ENCODE assay signal across 8 cellular contexts in genomic region chr2:3557588-3558204, GRCh38. TPM values are rescaled to one million over a fixed set of nuclear protein-coding genes. Genes with fewer than 3 reads are reported as not detected.
DNase-seq lines count a peak whose midpoint lies in the region; ATAC-seq and TF ChIP-seq lines count a peak whose summit lies in the region.

No MANE protein-coding gene starts in this region.

- dilution Hi-C loops in IMR-90 (cut with HindIII; ENCODE audit: low sequenced_read_pairs, unreplicated experiment), result no loop called here

- ATAC-seq in GM21576 (IDR thresholded peaks at IDR 0.05; ENCODE audit: unreplicated experiment) (peak; percentile 15), IMR-90 (ENCODE audit: low read depth) (peak; percentile 40)

- H3K56ac ChIP-seq in IMR-90 (ENCODE audit: extremely low read depth, insufficient read depth, low read length), result peak overlapping the region; percentile 89

- H3K4ac ChIP-seq in IMR-90 (ENCODE audit: low read depth, low read length), result peak overlapping the region; percentile 84

- no peak overlapping the region for H3K18ac ChIP-seq in IMR-90 (ENCODE audit: low read depth, low read length)

- peak overlapping the region; percentile 96 for H2AK9ac ChIP-seq in IMR-90 (replicated peaks; ENCODE audit: low read depth, low read length, poor library complexity)

- peaks cover 82% of the 10 kb centered on the region for H3K36me3 ChIP-seq in DOHH2 (ENCODE audit: control insufficient read depth, low read length)
- peaks cover 19% of the 10 kb centered on the region for H3K36me3 ChIP-seq in IMR-90 (ENCODE audit: control insufficient read depth, insufficient read depth, low read length)

- H3K27me3 ChIP-seq in DOHH2 (ENCODE audit: control insufficient read depth, low read length) (no peaks in the 10 kb centered on the region), IMR-90 (ENCODE audit: control insufficient read depth, insufficient read depth, low read length) (no peaks in the 10 kb centered on the region), mononuclear cell (ENCODE audit: insufficient read depth, low read length) (no peaks in the 10 kb centered on the region)

- no peak overlapping the region for H2BK20ac ChIP-seq in IMR-90 (ENCODE audit: low read depth, low read length)

- CTCF ChIA-PET in IMR-90 (lab: Yijun Ruan, JAX), result no interaction called here

- no peaks in the 10 kb centered on the region for H3K9me2 ChIP-seq in DOHH2 (replicated peaks; ENCODE audit: control insufficient read depth, low read length)

- no peak overlapping the region for H2BK120ac ChIP-seq in IMR-90 (ENCODE audit: low read depth, low read length)

- TF ChIP-seq CTCF in DOHH2 (IDR thresholded peaks at IDR 0.05; ENCODE audit: low read depth, low read length, poor library complexity, severe bottlenecking), result no peak
- TF ChIP-seq CTCF in IMR-90 (conservative IDR thresholded peaks at IDR 0.05; ENCODE audit: low read depth, low read length), result no peak
- no peak for TF ChIP-seq CTCF in cardiac fibroblast (IDR thresholded peaks at IDR 0.05; ENCODE audit: low read depth, low read length)

- H3K27ac ChIP-seq in DOHH2 (ENCODE audit: low read depth, low read length) (peak overlapping the region; percentile 92), IMR-90 (ENCODE audit: insufficient read depth, low read length) (peak overlapping the region; percentile 76)

- H3F3A ChIP-seq in DOHH2 (ENCODE audit: control insufficient read depth, insufficient read depth), result peaks cover 16% of the 10 kb centered on the region

- H3K9me3 ChIP-seq in DOHH2 (ENCODE audit: control insufficient read depth, insufficient read depth, low read length) (no peaks in the 10 kb centered on the region), IMR-90 (ENCODE audit: control insufficient read depth, insufficient read depth, low read length) (no peaks in the 10 kb centered on the region), mononuclear cell (ENCODE audit: low read depth, low read length) (no peaks in the 10 kb centered on the region)

- TSS peak; percentile 70 for BruUV-seq in IMR-90 (replicated peaks; lab: Mats Ljungman, UMichigan)

- H2BK5ac ChIP-seq in IMR-90 (ENCODE audit: low read depth, low read length, poor library complexity, severe bottlenecking), result peak overlapping the region; percentile 61

- H3K4me2 ChIP-seq in DOHH2 (ENCODE audit: low read length) (peak overlapping the region; percentile 78), IMR-90 (ENCODE audit: low read depth, low read length) (peak overlapping the region; percentile 99)

- peak overlapping the region; percentile 84 for H3K4me3 ChIP-seq in DOHH2 (ENCODE audit: low read length)
- H3K4me3 ChIP-seq in IMR-90 (ENCODE audit: insufficient read depth, low read depth, low read length), result peak overlapping the region; percentile 68
- peak overlapping the region; percentile 88 to 93 for H3K4me3 ChIP-seq in cardiac fibroblast (replicated peaks in 1 of 2; ENCODE audit: low read depth in 2 of 2, low read length in 2 of 2)
- peak overlapping the region; percentile 92 for H3K4me3 ChIP-seq in mononuclear cell (ENCODE audit: low read length)

- no peak for TF ChIP-seq RAD21 in IMR-90 (IDR thresholded peaks at IDR 0.05; ENCODE audit: low read length)

- TF ChIP-seq POLR2A in IMR-90 (IDR thresholded peaks at IDR 0.05; ENCODE audit: low read depth, low read length), result no peak

- DNase-seq in IMR-90 (no peak), cardiac fibroblast (ENCODE audit: low read depth in 2 of 2) (no peak), NCI-H82 (lab: John Stamatoyannopoulos, UW) (no peak), cerebellar cortex (ENCODE audit: low spot score) (no peak)
- no peak for DNase-seq in effector CD8-positive, alpha-beta T cell (lab: John Stamatoyannopoulos, UW)

- peak overlapping the region; percentile 61 to 88 for H4K8ac ChIP-seq in IMR-90 (ENCODE audit: low read depth in 2 of 2, low read length in 2 of 2)

- H4K91ac ChIP-seq in IMR-90 (ENCODE audit: insufficient read depth, low read depth, low read length), result peak overlapping the region; percentile 36

- H3K79me1 ChIP-seq in IMR-90 (ENCODE audit: low read depth in 1 of 2, low read length in 2 of 2), result peaks cover 30 to 50% of the 10 kb centered on the region in 2 experiments

- H3K9ac ChIP-seq in IMR-90 (ENCODE audit: low read depth, low read length), result peak overlapping the region; percentile 74

- H2AK5ac ChIP-seq in IMR-90 (ENCODE audit: low read depth, low read length), result peak overlapping the region; percentile 46

- peaks cover 59% of the 10 kb centered on the region for H3K79me2 ChIP-seq in DOHH2 (ENCODE audit: control insufficient read depth, low read length)

- peak overlapping the region; percentile 92 for H3K14ac ChIP-seq in IMR-90 (replicated peaks; ENCODE audit: low read depth, low read length)

- H4K20me1 ChIP-seq in DOHH2 (ENCODE audit: control insufficient read depth, insufficient read depth, low read depth, low read length), result peaks cover 10% of the 10 kb centered on the region; the same call in 1 of the 2 replicates
- H4K20me1 ChIP-seq in IMR-90 (ENCODE audit: insufficient read depth, low read length), result no peaks in the 10 kb centered on the region

- H4K5ac ChIP-seq in IMR-90 (ENCODE audit: low read depth, low read length), result peak overlapping the region; percentile 46; the same call in 1 of the 2 replicates

- in situ Hi-C loops in IMR-90 (cut with MboI; ENCODE audit: low sequenced_read_pairs), result no loop called here

- H3K9me1 ChIP-seq in IMR-90 (ENCODE audit: insufficient read depth, low read length), result peaks cover 7% of the 10 kb centered on the region; the same call in 1 of the 2 replicates

- intact Hi-C loops in IMR-90 (cut with micrococcal nuclease), result loop anchor here (1.0 to 2.0 kb wide), 4 partner anchors 18 to 94 kb away; partner anchors contain the start of gene RPS7

- POLR2A ChIA-PET in IMR-90 (lab: Charles Lee; ENCODE audit: unreplicated experiment), result interaction anchor here (0.8 kb wide), 1 partner anchor 39 kb away, joined by 3 read pairs; no protein-coding TSS in a partner anchor

- no peak overlapping the region for H2BK15ac ChIP-seq in IMR-90 (ENCODE audit: low read depth, low read length)

- H3K4me1 ChIP-seq in DOHH2 (ENCODE audit: control insufficient read depth, low read length) (peaks cover 34% of the 10 kb centered on the region), IMR-90 (ENCODE audit: control insufficient read depth, insufficient read depth, low read length) (peaks cover 3% of the 10 kb centered on the region; the same call in 1 of the 2 replicates), mononuclear cell (ENCODE audit: insufficient read depth, low read length) (peaks cover 17% of the 10 kb centered on the region)

- H2AFZ ChIP-seq in IMR-90 (replicated peaks; ENCODE audit: low read length, poor library complexity), result peak overlapping the region; percentile 97

- 0% methylated on average over 21 of the region's 40 CpGs; no CpG with 5 or more reads in 1 of the 2 experiments for WGBS in IMR-90 (ENCODE audit: extremely low coverage in 2 of 2, insufficient read length in 1 of 2), 2 experiments

- H3K23ac ChIP-seq in IMR-90 (ENCODE audit: low read depth, low read length), result peak overlapping the region; percentile 54

TF ChIP-seq in IMR-90, 13 proteins besides CTCF, POLR2A, EP300 and RAD21:
- no peak for TF ChIP-seq BHLHE40 (IDR thresholded peaks at IDR 0.05; ENCODE audit: low read depth, low read length)
- 0 out of 2 replicates have a peak, but pooled peaks have one; percentile 85 for TF ChIP-seq CHD1 (IDR thresholded peaks at IDR 0.05; ENCODE audit: low read depth, low read length)
- no peak for TF ChIP-seq MAZ (IDR thresholded peaks at IDR 0.05; ENCODE audit: borderline replicate concordance, low read depth, low read length)

RNA-seq across cellular contexts. Expression of gene RNASEH1, which starts 0.4 kb away (rescaled TPM):
- total RNA-seq in IMR-90 (2012; rRNA removed), result 23.7 and 38.3 TPM in 2 replicates
- 21.7 and 23.5 TPM in 2 replicates for polyA plus RNA-seq in IMR-90 (2012; rRNA removed)
- polyA plus RNA-seq in IMR-90 (2012; cell fraction: cytosol; rRNA removed), result 11.6 and 14.9 TPM in 2 replicates
- 6.1 and 14.1 TPM in 2 replicates for polyA plus RNA-seq in IMR-90 (2012; cell fraction: nucleus; rRNA removed; ENCODE audit: low replicate concordance)
- 26.2 TPM for total RNA-seq in mononuclear cell

RNA-seq across cellular contexts. Expression of gene RPS7, which starts 17.4 kb away (rescaled TPM):
- total RNA-seq in IMR-90 (2012; rRNA removed), result 3,111 and 3,387 TPM in 2 replicates
- polyA plus RNA-seq in IMR-90 (2012; rRNA removed), result 1,199 and 1,260 TPM in 2 replicates
- polyA plus RNA-seq in IMR-90 (2012; cell fraction: cytosol; rRNA removed), result 1,489 and 3,890 TPM in 2 replicates
- polyA plus RNA-seq in IMR-90 (2012; cell fraction: nucleus; rRNA removed; ENCODE audit: low replicate concordance), result 261 and 727 TPM in 2 replicates
- 1,928 TPM for total RNA-seq in mononuclear cell

RNA-seq across cellular contexts. Expression of gene COLEC11, which starts 37.2 kb away (rescaled TPM):
- total RNA-seq in IMR-90 (2012; rRNA removed) (under 0.01 and 0.28 TPM in 2 replicates), mononuclear cell (not detected)
- polyA plus RNA-seq in IMR-90 (2012; rRNA removed), result 0.24 and 0.55 TPM in 2 replicates
- 0.34 and 0.45 TPM in 2 replicates for polyA plus RNA-seq in IMR-90 (2012; cell fraction: cytosol; rRNA removed)
- 0.12 TPM in 1 of 2 replicates, not detected in the other for polyA plus RNA-seq in IMR-90 (2012; cell fraction: nucleus; rRNA removed; ENCODE audit: low replicate concordance)

RNA-seq across cellular contexts. Expression of gene ADI1, which starts 38.4 kb away (rescaled TPM):
- total RNA-seq in IMR-90 (2012; rRNA removed) (43.2 and 49.7 TPM in 2 replicates), mononuclear cell (25.6 TPM)
- polyA plus RNA-seq in IMR-90 (2012; rRNA removed), result 40.7 and 46.0 TPM in 2 replicates
- polyA plus RNA-seq in IMR-90 (2012; cell fraction: cytosol; rRNA removed), result 29.8 and 43.8 TPM in 2 replicates
- 17.0 and 52.0 TPM in 2 replicates for polyA plus RNA-seq in IMR-90 (2012; cell fraction: nucleus; rRNA removed; ENCODE audit: low replicate concordance)
